In genomic region chr16:75066861-75067447, GRCh38 we compare ENCODE assay signal across 18 cellular contexts. TPM values are rescaled to one million over a fixed set of nuclear protein-coding genes. Genes with fewer than 3 reads are reported as not detected.
"Had no signal": no experiment of that assay in that cellular context is flagged by ENCODE, and none has a peak within 500 bp of the region (broad histone marks: within the 10 kb centered on the region; RNA-seq: fewer than 3 reads in every experiment).

No MANE protein-coding gene starts in this region.

- H3K36me3 Mint-ChIP-seq: immature natural killer cell; stimulated activated effector memory CD8-positive, alpha-beta T cell treated with anti-CD3 and anti-CD28 coated beads, Interleukin-12 subunit alpha, Interleukin-12 subunit beta, amount 100 ng/mL, for 72 hours had no signal

- H3K4me3 Mint-ChIP-seq: activated naive CD8-positive, alpha-beta T cell treated with anti-CD3 and anti-CD28 coated beads for 36 hours; effector memory CD8-positive, alpha-beta T cell; stimulated activated effector memory CD8-positive, alpha-beta T cell treated with anti-CD3 and anti-CD28 coated beads, Interleukin-12 subunit alpha, Interleukin-12 subunit beta, amount 100 ng/mL, for 72 hours had no signal

- H3K9me3 Mint-ChIP-seq: activated naive CD8-positive, alpha-beta T cell treated with anti-CD3 and anti-CD28 coated beads for 36 hours; effector memory CD8-positive, alpha-beta T cell; immature natural killer cell; stimulated activated effector memory CD8-positive, alpha-beta T cell treated with anti-CD3 and anti-CD28 coated beads, Interleukin-12 subunit alpha, Interleukin-12 subunit beta, amount 100 ng/mL, for 72 hours had no signal

- DNase-seq: activated CD4-positive, CD25-positive, alpha-beta regulatory T cell treated with anti-CD3 and anti-CD28 coated beads, Interleukin-2, amount 50 U/mL, for 72 hours; activated CD8-positive, alpha-beta memory T cell treated with anti-CD3 and anti-CD28 coated beads for 24 hours; activated CD8-positive, alpha-beta memory T cell treated with anti-CD3 and anti-CD28 coated beads, Interleukin-2, amount 50 U/mL, for 48 hours; activated naive CD8-positive, alpha-beta T cell treated with anti-CD3 and anti-CD28 coated beads for 36 hours; amniotic stem cell; body of pancreas; caudate nucleus; effector memory CD8-positive, alpha-beta T cell; esophagus squamous epithelium; heart right ventricle; immature natural killer cell; kidney glomerular epithelial cell; left ventricle myocardium superior; pancreas; stimulated activated CD4-positive, alpha-beta T cell treated with anti-CD3 and anti-CD28 coated beads, Interleukin-4, amount 100 ng/mL, for 24 hours; trophoblast cell had no signal

- H3K27me3 Mint-ChIP-seq: activated naive CD8-positive, alpha-beta T cell treated with anti-CD3 and anti-CD28 coated beads for 36 hours had no signal

- FAIRE-seq: pancreas had no signal

- H3K27ac ChIP-seq: body of pancreas, heart right ventricle, pancreas had no signal

- H3K36me3 ChIP-seq: esophagus squamous epithelium, heart right ventricle, pancreas had no signal

- H3K27ac Mint-ChIP-seq: activated naive CD8-positive, alpha-beta T cell treated with anti-CD3 and anti-CD28 coated beads for 36 hours; stimulated activated effector memory CD8-positive, alpha-beta T cell treated with anti-CD3 and anti-CD28 coated beads, Interleukin-12 subunit alpha, Interleukin-12 subunit beta, amount 100 ng/mL, for 72 hours had no signal

- H3K27me3 ChIP-seq: body of pancreas, esophagus squamous epithelium, heart right ventricle, pancreas had no signal

- H3K4me3 ChIP-seq: body of pancreas, esophagus squamous epithelium, heart right ventricle, pancreas had no signal

- H3K9me3 ChIP-seq: body of pancreas, esophagus squamous epithelium, heart right ventricle, pancreas had no signal

- ATAC-seq: body of pancreas; effector memory CD8-positive, alpha-beta T cell; heart right ventricle; left ventricle myocardium superior; pancreas; sciatic nerve; stimulated activated effector memory CD8-positive, alpha-beta T cell treated with anti-CD3 and anti-CD28 coated beads, Interleukin-12 subunit alpha, Interleukin-12 subunit beta, amount 100 ng/mL, for 72 hours had no signal

RNA-seq across cellular contexts. Expression of gene LDHD, which starts 49.6 kb away (rescaled TPM):
- total RNA-seq: activated naive CD8-positive, alpha-beta T cell treated with anti-CD3 and anti-CD28 coated beads for 36 hours had no signal
